Comparison of ENCODE assay signal across 1 cellular context in genomic region chr2:35228584-35228983, GRCh38.
TF ChIP-seq lines count a peak whose summit lies in the region.

No MANE protein-coding gene starts in this region.

TF ChIP-seq in WTC11, 78 proteins besides CTCF, POLR2A, EP300 and RAD21 (continued from another document):
- TF ChIP-seq ZNF317 (CRISPR knock-in tag; IDR thresholded peaks at IDR 0.05; ENCODE audit: borderline replicate concordance, low read depth) (no peak), SOX15 (CRISPR knock-in tag; IDR thresholded peaks at IDR 0.05) (no peak), ZNF219 (CRISPR knock-in tag; IDR thresholded peaks at IDR 0.05; ENCODE audit: borderline replicate concordance) (no peak), ATF2 (CRISPR knock-in tag; IDR thresholded peaks at IDR 0.05; ENCODE audit: borderline replicate concordance, low read depth) (no peak), SMAD4 (CRISPR knock-in tag; IDR thresholded peaks at IDR 0.05) (no peak), RELA (CRISPR knock-in tag; IDR thresholded peaks at IDR 0.05; ENCODE audit: borderline replicate concordance) (no peak), USF1 (CRISPR knock-in tag; IDR thresholded peaks at IDR 0.05) (no peak), FOXP4 (CRISPR knock-in tag; IDR thresholded peaks at IDR 0.05) (no peak), FOXP1 (CRISPR knock-in tag; IDR thresholded peaks at IDR 0.05; ENCODE audit: borderline replicate concordance) (no peak), OVOL2 (CRISPR knock-in tag; IDR thresholded peaks at IDR 0.05; ENCODE audit: borderline replicate concordance) (no peak)
- TF ChIP-seq, protein P1, sequence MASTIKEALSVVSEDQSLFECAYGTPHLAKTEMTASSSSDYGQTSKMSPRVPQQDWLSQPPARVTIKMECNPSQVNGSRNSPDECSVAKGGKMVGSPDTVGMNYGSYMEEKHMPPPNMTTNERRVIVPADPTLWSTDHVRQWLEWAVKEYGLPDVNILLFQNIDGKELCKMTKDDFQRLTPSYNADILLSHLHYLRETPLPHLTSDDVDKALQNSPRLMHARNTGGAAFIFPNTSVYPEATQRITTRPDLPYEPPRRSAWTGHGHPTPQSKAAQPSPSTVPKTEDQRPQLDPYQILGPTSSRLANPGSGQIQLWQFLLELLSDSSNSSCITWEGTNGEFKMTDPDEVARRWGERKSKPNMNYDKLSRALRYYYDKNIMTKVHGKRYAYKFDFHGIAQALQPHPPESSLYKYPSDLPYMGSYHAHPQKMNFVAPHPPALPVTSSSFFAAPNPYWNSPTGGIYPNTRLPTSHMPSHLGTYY (CRISPR knock-in tag; IDR thresholded peaks at IDR 0.05), result no peak
